8 cellular contexts compared by ENCODE assay signal in the genomic region with DNA sequence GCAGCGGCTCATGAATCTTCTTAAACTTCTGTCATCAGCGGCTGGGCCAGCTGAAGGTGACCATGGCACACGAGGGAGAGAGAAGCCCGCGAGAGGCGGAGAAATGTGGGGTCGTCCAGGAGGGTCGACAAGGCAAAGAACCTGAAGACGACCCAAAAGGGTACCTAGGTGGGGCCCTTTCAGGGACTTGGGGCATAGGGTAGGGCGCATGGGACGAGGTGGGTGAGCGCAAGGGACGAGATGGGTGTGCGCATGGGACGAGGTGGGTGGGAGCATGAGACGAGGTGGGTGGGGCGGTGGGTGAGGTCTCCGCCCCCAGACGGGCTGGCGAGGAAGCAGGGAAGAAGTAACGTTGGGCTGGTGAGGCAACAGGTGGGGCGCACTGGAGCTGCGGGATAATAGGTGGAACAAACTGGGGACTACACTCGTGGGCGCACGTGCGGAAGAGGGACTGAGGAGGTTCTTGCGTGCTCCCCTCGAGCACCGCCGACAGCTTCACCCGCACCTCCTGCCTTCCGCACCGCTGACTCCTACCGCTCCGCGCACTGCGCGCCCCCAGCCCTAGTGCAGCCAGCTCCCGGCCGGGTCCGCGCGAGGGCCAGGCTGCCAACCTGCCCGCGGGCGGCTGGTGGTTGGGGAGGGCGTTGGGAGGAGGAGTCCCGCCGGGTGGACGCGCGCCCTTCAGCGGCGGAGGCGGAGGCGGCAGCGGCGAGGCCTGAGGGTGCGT. TPM values are rescaled to one million over a fixed set of nuclear protein-coding genes. Genes with fewer than 3 reads are reported as not detected.
DNase-seq lines count a peak whose midpoint lies in the region; ATAC-seq and TF ChIP-seq lines count a peak whose summit lies in the region.

No MANE protein-coding gene starts in this region.

- H3K4me2 ChIP-seq in mammary epithelial cell (ENCODE audit: insufficient read depth, low read depth, low read length) = peak overlapping the region; percentile 83

- in situ Hi-C loops in mammary epithelial cell (cut with MboI; ENCODE audit: low sequenced_read_pairs in 2 of 2) = no loop called here

- ATAC-seq in HG02623 (IDR thresholded peaks at IDR 0.05; ENCODE audit: unreplicated experiment) = peak; percentile 53

- TF ChIP-seq CTCF in mammary epithelial cell (conservative IDR thresholded peaks at IDR 0.05 in 1 of 2, IDR thresholded peaks at IDR 0.05 in 1 of 2; ENCODE audit: extremely low read depth in 1 of 2, insufficient read depth in 1 of 2, low read depth in 1 of 2, low read length in 2 of 2) = peak in 1 of 2 donors; percentile 12

- peak overlapping the region; percentile 57 to 82 (median 68) for H3K4me3 ChIP-seq in mammary epithelial cell (replicated peaks in 1 of 3; ENCODE audit: insufficient read depth in 1 of 3, low read depth in 2 of 3, low read length in 3 of 3)

- H3K36me3 ChIP-seq in mammary epithelial cell (ENCODE audit: insufficient read depth, low read length) = no peaks in the 10 kb centered on the region

- no peaks in the 10 kb centered on the region for H3K27me3 ChIP-seq in mammary epithelial cell (ENCODE audit: insufficient read depth, low read length)

- intact Hi-C loops in mammary epithelial cell (cut with micrococcal nuclease) = loop anchor here (10.0 kb wide), 3 partner anchors 253 to 447 kb away; a partner anchor contains a TSS

- H3K27ac ChIP-seq in mammary epithelial cell (ENCODE audit: insufficient read depth, low read depth, low read length) = peak overlapping the region; percentile 98

- BruUV-seq in mammary epithelial cell (replicated peaks; lab: Mats Ljungman, UMichigan) = no TSS peak

- dilution Hi-C loops in mammary epithelial cell (cut with HindIII; ENCODE audit: low sequenced_read_pairs) = loop anchor here (5.0 kb wide), 1 partner anchor 114 kb away; no protein-coding TSS in a partner anchor

- H3K4me1 ChIP-seq in mammary epithelial cell (ENCODE audit: insufficient read depth, low read length) = peaks cover 13% of the 10 kb centered on the region

- H3K9me3 ChIP-seq in mammary epithelial cell (replicated peaks; ENCODE audit: insufficient read depth, low read length) = no peaks in the 10 kb centered on the region

- peak; percentile 8 to 61 for DNase-seq in NCI-H446 (lab: John Stamatoyannopoulos, UW)
- DNase-seq in NCI-H446 treated with DMSO at 0.1 percent for 48 hours (lab: John Stamatoyannopoulos, UW) = no peak
- DNase-seq in NCI-H1048 (lab: John Stamatoyannopoulos, UW) = peak; percentile 17
- DNase-seq in SW 1271 (lab: John Stamatoyannopoulos, UW) = peak; percentile 41 to 78
- DNase-seq in mammary epithelial cell = peak; percentile 91
- DNase-seq in islet precursor cell = peak; percentile 89
- DNase-seq in stimulated activated CD4-positive, alpha-beta T cell treated with anti-CD3 and anti-CD28 coated beads, Interleukin-12 subunit alpha, Interleukin-12 subunit beta, amount 100 ng/mL, for 48 hours (ENCODE audit: low read depth in 2 of 3, low spot score in 1 of 3) = peak in 2 of 3 donors; percentile 11 to 32

- peak overlapping the region; percentile 94 for H3K9ac ChIP-seq in mammary epithelial cell (ENCODE audit: insufficient read depth, low read length)

- H2AFZ ChIP-seq in mammary epithelial cell (ENCODE audit: low read depth, low read length) = peak overlapping the region; percentile 40

- WGBS in mammary epithelial cell (ENCODE audit: low coverage, missing lambda C conversion rate) = 0% methylated on average over 2 of the region's 60 CpGs

- CTCF ChIA-PET in mammary epithelial cell (lab: Charles Lee; ENCODE audit: low non-redundant PET) = interaction anchor here (0.6 to 1.4 kb wide), 4 partner anchors 23 to 510 kb away, joined by 3 to 53 read pairs (median 10); no protein-coding TSS in a partner anchor

- H4K20me1 ChIP-seq in mammary epithelial cell (ENCODE audit: insufficient read depth, low read length) = no peaks in the 10 kb centered on the region

- H3K79me2 ChIP-seq in mammary epithelial cell (ENCODE audit: insufficient read depth, low read length) = peaks cover 46% of the 10 kb centered on the region

RNA-seq across cellular contexts. Expression of a gene that starts 23.2 kb away (rescaled TPM):
- under 1 TPM; 0.17 to 0.54 TPM for total RNA-seq in mammary epithelial cell
- polyA plus RNA-seq in mammary epithelial cell = 0.34 TPM
- not detected for polyA minus RNA-seq in mammary epithelial cell
